In the genomic region with DNA sequence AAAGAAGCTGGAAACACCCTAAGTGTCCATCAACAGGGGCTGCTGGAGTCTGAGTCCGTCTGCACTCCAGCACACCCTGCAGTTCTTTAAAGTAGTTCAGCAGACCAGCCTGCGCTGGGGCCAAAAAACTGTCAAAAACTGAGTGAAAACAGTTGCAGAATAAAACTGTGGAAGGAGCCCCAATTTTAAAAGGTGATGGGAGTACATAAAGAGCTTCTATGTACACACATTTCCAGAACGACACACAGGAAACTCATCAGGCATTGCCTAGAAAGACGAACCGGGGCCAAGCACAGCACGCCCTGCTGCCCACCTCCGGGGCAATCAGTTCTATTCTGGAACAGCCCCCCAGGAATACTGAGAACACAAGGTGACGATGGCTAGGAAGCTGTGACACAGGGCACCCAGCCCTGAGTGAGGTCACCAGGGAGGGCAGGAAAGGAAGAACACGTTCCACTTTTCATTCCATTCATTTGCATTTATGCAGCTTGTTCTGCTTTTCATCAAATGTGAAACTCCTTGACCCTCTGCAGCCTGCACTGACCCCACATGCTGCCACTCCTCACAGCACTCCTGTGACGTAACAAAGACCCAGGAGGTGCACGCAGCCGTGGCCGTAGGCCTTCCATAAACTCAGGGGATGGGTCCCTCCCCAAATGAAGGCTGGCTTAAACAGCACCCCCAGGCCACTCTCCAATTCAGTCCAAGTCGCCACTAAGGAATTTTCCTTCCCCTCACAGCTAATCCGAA, we compare ENCODE assay signal across 11 cellular contexts. TPM values are rescaled to one million over a fixed set of nuclear protein-coding genes. Genes with fewer than 3 reads are reported as not detected.
DNase-seq lines count a peak whose midpoint lies in the region; ATAC-seq, FAIRE-seq and TF ChIP-seq lines count a peak whose summit lies in the region.
"Had no signal": no experiment of that assay in that cellular context is flagged by ENCODE, and none has a peak within 500 bp of the region (broad histone marks: within the 10 kb centered on the region; RNA-seq: fewer than 3 reads in every experiment).

No MANE protein-coding gene starts in this region.

- no peak overlapping the region for H3K4me3 Mint-ChIP-seq in stimulated activated memory B cell treated with anti-CD40 and anti-IgM and Interleukin-4, amounts not matched to agents 10 μg/mL and 1 μg/mL and 100 μg/mL, for 72 hours
- H3K4me3 Mint-ChIP-seq in CD4-positive, alpha-beta memory T cell = no peak overlapping the region
- H3K4me3 Mint-ChIP-seq: activated T-cell treated with anti-CD3 and anti-CD28 coated beads, Interleukin-2, amount 50 U/mL, for 24 hours had no signal

- no peak overlapping the region for H3K27ac ChIP-seq in kidney (ENCODE audit: low read depth in 2 of 2, low read length in 2 of 2)
- no peak overlapping the region for H3K27ac ChIP-seq in CD4-positive, alpha-beta memory T cell (ENCODE audit: low read depth, low read length)
- H3K27ac ChIP-seq: upper lobe of left lung had no signal

- peaks cover 4 to 8% of the 10 kb centered on the region in 2 donors for H3K36me3 ChIP-seq in kidney (ENCODE audit: control insufficient read depth in 1 of 2, insufficient read depth in 2 of 2, low read length in 2 of 2)
- peaks cover 8% of the 10 kb centered on the region for H3K36me3 ChIP-seq in CD4-positive, alpha-beta memory T cell (ENCODE audit: insufficient read depth, low read length)

- no peak for FAIRE-seq in kidney (lab: Jason Lieb, UNC)

- peaks cover 0 to 3% of the 10 kb centered on the region in 2 donors for H3K4me1 ChIP-seq in kidney (ENCODE audit: control insufficient read depth in 1 of 2, insufficient read depth in 1 of 2, low read depth in 1 of 2, low read length in 2 of 2)
- H3K4me1 ChIP-seq in CD4-positive, alpha-beta memory T cell (ENCODE audit: insufficient read depth, low read length) = no peaks in the 10 kb centered on the region
- H3K4me1 ChIP-seq: upper lobe of left lung had no signal

- H3K27me3 ChIP-seq in CD4-positive, alpha-beta memory T cell (ENCODE audit: insufficient read depth, low read length) = no peaks in the 10 kb centered on the region
- H3K27me3 ChIP-seq: upper lobe of left lung had no signal

- no peaks in the 10 kb centered on the region for H3K27me3 Mint-ChIP-seq in stimulated activated memory B cell treated with anti-CD40 and anti-IgM and Interleukin-4, amounts not matched to agents 10 μg/mL and 1 μg/mL and 100 μg/mL, for 72 hours
- no peaks in the 10 kb centered on the region for H3K27me3 Mint-ChIP-seq in CD4-positive, alpha-beta memory T cell
- H3K27me3 Mint-ChIP-seq: activated T-cell treated with anti-CD3 and anti-CD28 coated beads, Interleukin-2, amount 50 U/mL, for 24 hours had no signal

- peak; percentile 66 for DNase-seq in kidney
- no peak for DNase-seq in CD4-positive, alpha-beta memory T cell
- no peak for DNase-seq in NCI-H1436 treated with DMSO at 0.1 percent for 48 hours (lab: John Stamatoyannopoulos, UW)
- DNase-seq: DND-41, erythroblast had no signal

- CTCF ChIA-PET in CD4-positive, alpha-beta memory T cell (lab: Charles Lee; ENCODE audit: partially characterized antibody) = no interaction called here

- H3K4me1 Mint-ChIP-seq in stimulated activated memory B cell treated with anti-CD40 and anti-IgM and Interleukin-4, amounts not matched to agents 10 μg/mL and 1 μg/mL and 100 μg/mL, for 72 hours = peaks cover 34% of the 10 kb centered on the region
- H3K4me1 Mint-ChIP-seq in CD4-positive, alpha-beta memory T cell = peaks cover 0 to 1% (median 0%) of the 10 kb centered on the region in 4 donors

- POLR2A ChIA-PET in CD4-positive, alpha-beta memory T cell (lab: Charles Lee; ENCODE audit: partially characterized antibody) = no interaction called here

- no peaks in the 10 kb centered on the region for H3K9me3 Mint-ChIP-seq in stimulated activated memory B cell treated with anti-CD40 and anti-IgM and Interleukin-4, amounts not matched to agents 10 μg/mL and 1 μg/mL and 100 μg/mL, for 72 hours
- H3K9me3 Mint-ChIP-seq in CD4-positive, alpha-beta memory T cell = peaks cover 0 to 2% (median 0%) of the 10 kb centered on the region in 8 donors
- H3K9me3 Mint-ChIP-seq: activated T-cell treated with anti-CD3 and anti-CD28 coated beads, Interleukin-2, amount 50 U/mL, for 24 hours had no signal

- peaks cover 71% of the 10 kb centered on the region for H3K36me3 Mint-ChIP-seq in stimulated activated memory B cell treated with anti-CD40 and anti-IgM and Interleukin-4, amounts not matched to agents 10 μg/mL and 1 μg/mL and 100 μg/mL, for 72 hours
- peaks cover 27 to 34% of the 10 kb centered on the region in 2 donors for H3K36me3 Mint-ChIP-seq in CD4-positive, alpha-beta memory T cell

- no peak overlapping the region for H3K4me3 ChIP-seq in kidney (ENCODE audit: low read length in 2 of 2)
- no peak overlapping the region for H3K4me3 ChIP-seq in CD4-positive, alpha-beta memory T cell (ENCODE audit: low read length in 2 of 2)
- H3K4me3 ChIP-seq: upper lobe of left lung had no signal

- no peaks in the 10 kb centered on the region for H3K9me3 ChIP-seq in kidney (ENCODE audit: control insufficient read depth in 1 of 2, low read length in 2 of 2)
- H3K9me3 ChIP-seq in CD4-positive, alpha-beta memory T cell (ENCODE audit: control insufficient read depth in 1 of 2, low read length in 2 of 2) = no peaks in the 10 kb centered on the region
- H3K9me3 ChIP-seq: upper lobe of left lung had no signal

- intact Hi-C loops in kidney (cut with DNase I) = loop anchor here (10.0 kb wide), 1 partner anchor 619 kb away; no protein-coding TSS in a partner anchor
- intact Hi-C loops in CD4-positive, alpha-beta memory T cell (cut with micrococcal nuclease) = no loop called here

- H3K27ac Mint-ChIP-seq in stimulated activated memory B cell treated with anti-CD40 and anti-IgM and Interleukin-4, amounts not matched to agents 10 μg/mL and 1 μg/mL and 100 μg/mL, for 72 hours = peak overlapping the region; percentile 20
- peak overlapping the region in 2 of 7 donors; percentile 18 to 65 for H3K27ac Mint-ChIP-seq in CD4-positive, alpha-beta memory T cell
- H3K27ac Mint-ChIP-seq: activated T-cell treated with anti-CD3 and anti-CD28 coated beads, Interleukin-2, amount 50 U/mL, for 24 hours had no signal

- TF ChIP-seq CTCF in kidney (IDR thresholded peaks at IDR 0.05; ENCODE audit: borderline replicate concordance, extremely low read depth, insufficient read depth) = no peak

- H3K9ac ChIP-seq in kidney (ENCODE audit: low read length in 2 of 2) = no peak overlapping the region

- peak; percentile 70 for ATAC-seq in GM19324 (IDR thresholded peaks at IDR 0.05; ENCODE audit: low FRiP score, unreplicated experiment)
- ATAC-seq in SK-N-SH treated with all-trans-retinoic acid at 6 μM for 48 hours = peak; percentile 81
- ATAC-seq in stimulated activated memory B cell treated with anti-CD40 and anti-IgM and Interleukin-4, amounts not matched to agents 10 μg/mL and 1 μg/mL and 100 μg/mL, for 72 hours = peak; percentile 73
- ATAC-seq in HG02970 (IDR thresholded peaks at IDR 0.05; ENCODE audit: low FRiP score, unreplicated experiment) = no peak

TF ChIP-seq in SK-N-SH treated with all-trans-retinoic acid at 6 μM for 48 hours, 23 proteins besides CTCF, POLR2A, EP300 and RAD21:
- TF ChIP-seq ZNF70 (CRISPR knock-in tag; IDR thresholded peaks at IDR 0.05) (peak; percentile 59; the same call in 1 of the 2 replicates), ESRRG (CRISPR knock-in tag; IDR thresholded peaks at IDR 0.05) (no peak), ZFP3 (CRISPR knock-in tag; IDR thresholded peaks at IDR 0.05) (peak; percentile 31; the same call in 1 of the 2 replicates)

RNA-seq across cellular contexts. Expression of gene MAD1L1, which starts 29.0 kb away (rescaled TPM):
- total RNA-seq in kidney = 45.2 TPM
- polyA plus RNA-seq in kidney (ENCODE audit: insufficient read depth, low read depth, low replicate concordance) = 33.2 TPM
- 10 to 100 TPM; 89.9 to 94.2 TPM for total RNA-seq in CD4-positive, alpha-beta memory T cell
- polyA plus RNA-seq in CD4-positive, alpha-beta memory T cell = 100 to 1,000 TPM; 125 to 132 TPM

RNA-seq across cellular contexts. Expression of gene MRM2, which starts 38.3 kb away (rescaled TPM):
- total RNA-seq in kidney = 25.6 TPM
- 25.6 TPM for polyA plus RNA-seq in kidney (ENCODE audit: insufficient read depth, low read depth, low replicate concordance)
- 10 to 100 TPM; 17.4 to 18.1 TPM for total RNA-seq in CD4-positive, alpha-beta memory T cell
- 10 to 100 TPM; 29.9 to 32.9 TPM for polyA plus RNA-seq in CD4-positive, alpha-beta memory T cell

RNA-seq across cellular contexts. Expression of gene NUDT1, which starts 38.3 kb away (rescaled TPM):
- total RNA-seq in kidney = 9.3 TPM
- 12.1 TPM for polyA plus RNA-seq in kidney (ENCODE audit: insufficient read depth, low read depth, low replicate concordance)
- 10 to 100 TPM; 20.9 to 21.3 TPM for total RNA-seq in CD4-positive, alpha-beta memory T cell
- 10 to 100 TPM; 41.6 to 59.2 TPM for polyA plus RNA-seq in CD4-positive, alpha-beta memory T cell
